In genomic region chr13:62564770-62565169, GRCh38 we compare ENCODE assay signal across 27 cellular contexts.
"Had no signal": no experiment of that assay in that cellular context is flagged by ENCODE, and none has a peak within 500 bp of the region (broad histone marks: within the 10 kb centered on the region; RNA-seq: fewer than 3 reads in every experiment).

No MANE protein-coding gene starts in this region.

- H3K4me3 ChIP-seq: coronary artery, dorsolateral prefrontal cortex, esophagus squamous epithelium, gastrocnemius medialis, heart right ventricle, left lung, lower lobe of right lung, mucosa of descending colon had no signal

- H3K36me3 ChIP-seq: esophagus squamous epithelium, gastrocnemius medialis, heart right ventricle, left lung, lower lobe of right lung had no signal

- DNase-seq: dermis blood vessel endothelial cell; dorsolateral prefrontal cortex; effector CD4-positive, alpha-beta T cell; effector memory CD4-positive, alpha-beta T cell; erythroblast; esophagus squamous epithelium; foreskin fibroblast; foreskin melanocyte; gastrocnemius medialis; glutamatergic neuron; head of caudate nucleus; heart right ventricle; hippocampal formation; left cardiac atrium; left lung; left ventricle myocardium superior; lower lobe of right lung; mesenchymal stem cell; mucosa of descending colon; naive B cell; naive thymus-derived CD8-positive, alpha-beta T cell had no signal

- H3K27me3 ChIP-seq: dorsolateral prefrontal cortex, esophagus squamous epithelium, gastrocnemius medialis, heart right ventricle, left lung had no signal

- ATAC-seq: esophagus mucosa; gastrocnemius medialis; heart right ventricle; left cardiac atrium; left lung; left ventricle myocardium superior; lower lobe of right lung; mucosa of descending colon; naive thymus-derived CD8-positive, alpha-beta T cell had no signal

- H3K4me1 ChIP-seq: esophagus squamous epithelium, gastrocnemius medialis, heart right ventricle, left lung, lower lobe of right lung had no signal

- H3K27ac ChIP-seq: coronary artery, dorsolateral prefrontal cortex, epithelial cell of prostate, esophagus squamous epithelium, gastrocnemius medialis, heart right ventricle, left lung, lower lobe of right lung had no signal

- H3K9me3 ChIP-seq: gastrocnemius medialis, heart right ventricle, left lung, lower lobe of right lung had no signal

- FAIRE-seq: endothelial cell of umbilical vein, islet of Langerhans, keratinocyte had no signal
